Comparison of ENCODE assay signal across 7 cellular contexts in genomic region chr22:46606886-46607285, GRCh38.
"Had no signal": no experiment of that assay in that cellular context is flagged by ENCODE, and none has a peak within 500 bp of the region (broad histone marks: within the 10 kb centered on the region; RNA-seq: fewer than 3 reads in every experiment).

No MANE protein-coding gene starts in this region.

- H3K4me1 ChIP-seq: HAP-1 had no signal

- H3K4me2 ChIP-seq: GM23338 had no signal

- H3K4me3 ChIP-seq: GM23338, HAP-1 had no signal

- H3K9me3 ChIP-seq: HAP-1 had no signal

- H3K27ac Mint-ChIP-seq: GM23338, HFFc6, IgD-negative memory B cell had no signal

- H3K9me3 Mint-ChIP-seq: GM23338, HFFc6 had no signal

- H3K27me3 Mint-ChIP-seq: IgD-negative memory B cell had no signal

- H2AFZ ChIP-seq: GM23338 had no signal

- DNase-seq: HFFc6, KBM-7 had no signal

- ATAC-seq: GM23338, HCT116, HepG2 had no signal

- H3K4me3 Mint-ChIP-seq: GM23338, HFFc6, IgD-negative memory B cell had no signal

- H3K36me3 ChIP-seq: HAP-1 had no signal
